ENCODE assay signal across 8 cellular contexts in the genomic region with DNA sequence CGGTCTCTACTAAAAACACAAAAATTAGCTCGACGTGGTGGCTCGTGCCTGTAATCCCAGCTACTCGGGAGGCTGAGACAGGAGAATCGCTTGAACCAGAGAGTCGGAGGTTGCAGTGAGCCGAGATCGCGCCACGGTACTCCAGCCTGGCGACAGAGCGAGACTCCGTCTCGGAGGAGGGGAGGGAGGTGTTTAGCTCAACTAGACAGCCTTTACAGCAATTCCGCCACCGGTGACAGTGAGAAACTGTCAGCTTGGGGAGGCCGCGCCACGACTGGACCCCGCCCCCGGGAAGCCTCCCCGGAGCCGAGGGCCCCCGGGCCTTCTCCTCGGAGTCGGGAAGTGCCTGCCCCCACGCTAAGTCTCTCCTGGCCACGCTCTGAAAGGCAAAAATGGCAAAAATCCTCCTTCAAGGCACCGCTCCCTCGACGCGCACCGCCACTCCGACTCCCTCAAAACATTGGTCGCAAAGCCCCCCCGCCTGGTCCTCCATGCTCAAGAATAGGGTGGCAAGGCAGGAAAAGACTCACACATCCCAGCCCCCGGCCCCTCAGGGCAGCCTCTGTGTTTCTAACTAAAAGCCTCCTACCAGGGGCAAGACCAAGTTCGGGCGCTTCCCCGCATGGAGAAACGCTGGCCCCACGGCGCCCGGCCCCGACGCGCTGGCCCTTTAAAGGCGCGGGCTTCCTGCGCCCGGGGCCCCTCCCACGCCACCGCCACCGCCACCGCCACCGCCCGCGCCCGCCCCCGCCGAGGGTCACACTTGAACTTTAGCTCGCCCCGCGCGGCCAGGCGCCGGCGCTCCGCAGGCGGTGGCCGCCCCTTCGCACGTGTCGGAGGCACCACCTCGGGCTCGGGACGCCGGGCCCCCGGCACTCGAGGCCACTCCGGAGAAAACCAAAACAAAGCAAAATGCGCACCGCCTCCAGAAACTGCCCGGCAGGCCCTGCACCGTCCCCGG. TPM values are rescaled to one million over a fixed set of nuclear protein-coding genes. Genes with fewer than 3 reads are reported as not detected.
A peak's percentile ranks its signal among the peaks of the same experiment; 100 is the strongest.
DNase-seq lines count a peak whose midpoint lies in the region; ATAC-seq and TF ChIP-seq lines count a peak whose summit lies in the region.

No MANE protein-coding gene starts in this region.

- peaks cover 2% of the 10 kb centered on the region; the same call in 1 of the 3 replicates for H3K9me3 Mint-ChIP-seq in GM23338
- H3K9me3 Mint-ChIP-seq in activated T-cell treated with anti-CD3 and anti-CD28 coated beads, Interleukin-2, amount 50 U/mL, for 72 hours, result no peaks in the 10 kb centered on the region
- no peaks in the 10 kb centered on the region for H3K9me3 Mint-ChIP-seq in natural killer cell treated with Interleukin-12 subunit alpha and Interleukin-12 subunit beta and Interleukin-15 and Interleukin-18, amount 100 ng/mL, for 72 hours
- no peaks in the 10 kb centered on the region for H3K9me3 Mint-ChIP-seq in stimulated activated naive CD8-positive, alpha-beta T cell treated with anti-CD3 and anti-CD28 coated beads, Interleukin-15, Interleukin-2, amounts not matched to agents 100 ng/mL and 50 ng/mL, for 24 hours

- peaks cover 60% of the 10 kb centered on the region for H3K4me1 ChIP-seq in GM23338 (ENCODE audit: insufficient read depth)

- H3K27ac ChIP-seq in GM23338 (ENCODE audit: low read depth), result no peak overlapping the region

- no peak overlapping the region for H2AFZ ChIP-seq in GM23338

- peaks cover 18% of the 10 kb centered on the region for H3K36me3 Mint-ChIP-seq in GM23338 (ENCODE audit: low read depth)
- H3K36me3 Mint-ChIP-seq in activated T-cell treated with anti-CD3 and anti-CD28 coated beads, Interleukin-2, amount 50 U/mL, for 72 hours (ENCODE audit: insufficient read depth in 2 of 2), result peaks cover 14 to 27% of the 10 kb centered on the region in 2 donors
- H3K36me3 Mint-ChIP-seq in natural killer cell treated with Interleukin-12 subunit alpha and Interleukin-12 subunit beta and Interleukin-15 and Interleukin-18, amount 100 ng/mL, for 72 hours, result no peaks in the 10 kb centered on the region
- H3K36me3 Mint-ChIP-seq in stimulated activated naive CD8-positive, alpha-beta T cell treated with anti-CD3 and anti-CD28 coated beads, Interleukin-15, Interleukin-2, amounts not matched to agents 100 ng/mL and 50 ng/mL, for 24 hours (ENCODE audit: low read depth), result peaks cover 32% of the 10 kb centered on the region

- H3K79me2 ChIP-seq in GM23338 (replicated peaks; ENCODE audit: insufficient read depth), result peaks cover 70% of the 10 kb centered on the region

- H3K27me3 Mint-ChIP-seq in GM23338 (ENCODE audit: insufficient read depth, low read depth, poor library complexity), result peaks cover 7% of the 10 kb centered on the region
- H3K27me3 Mint-ChIP-seq in activated T-cell treated with anti-CD3 and anti-CD28 coated beads, Interleukin-2, amount 50 U/mL, for 72 hours (ENCODE audit: low read depth), result no peaks in the 10 kb centered on the region
- no peaks in the 10 kb centered on the region for H3K27me3 Mint-ChIP-seq in natural killer cell treated with Interleukin-12 subunit alpha and Interleukin-12 subunit beta and Interleukin-15 and Interleukin-18, amount 100 ng/mL, for 72 hours
- no peaks in the 10 kb centered on the region for H3K27me3 Mint-ChIP-seq in stimulated activated naive CD8-positive, alpha-beta T cell treated with anti-CD3 and anti-CD28 coated beads, Interleukin-15, Interleukin-2, amounts not matched to agents 100 ng/mL and 50 ng/mL, for 24 hours

- in situ Hi-C loops in Caki2 (cut with HindIII; ENCODE audit: low pct_unique_long_range_greater_than_20kb, low sequenced_read_pairs), result no loop called here

- H3K27ac Mint-ChIP-seq in GM23338, result no peak overlapping the region; the same call in 1 of the 2 replicates
- peak overlapping the region; percentile 93 for H3K27ac Mint-ChIP-seq in activated T-cell treated with anti-CD3 and anti-CD28 coated beads, Interleukin-2, amount 50 U/mL, for 72 hours
- H3K27ac Mint-ChIP-seq in natural killer cell treated with Interleukin-12 subunit alpha and Interleukin-12 subunit beta and Interleukin-15 and Interleukin-18, amount 100 ng/mL, for 72 hours, result peak overlapping the region; percentile 86 to 87
- H3K27ac Mint-ChIP-seq in stimulated activated naive CD8-positive, alpha-beta T cell treated with anti-CD3 and anti-CD28 coated beads, Interleukin-15, Interleukin-2, amounts not matched to agents 100 ng/mL and 50 ng/mL, for 24 hours, result peak overlapping the region; percentile 97

- peaks cover 55% of the 10 kb centered on the region for H3K4me1 Mint-ChIP-seq in GM23338
- H3K4me1 Mint-ChIP-seq in activated T-cell treated with anti-CD3 and anti-CD28 coated beads, Interleukin-2, amount 50 U/mL, for 72 hours (ENCODE audit: low read depth), result peaks cover 57% of the 10 kb centered on the region
- peaks cover 30 to 40% of the 10 kb centered on the region in 2 donors for H3K4me1 Mint-ChIP-seq in natural killer cell treated with Interleukin-12 subunit alpha and Interleukin-12 subunit beta and Interleukin-15 and Interleukin-18, amount 100 ng/mL, for 72 hours (ENCODE audit: low read depth in 2 of 2)
- peaks cover 62% of the 10 kb centered on the region for H3K4me1 Mint-ChIP-seq in stimulated activated naive CD8-positive, alpha-beta T cell treated with anti-CD3 and anti-CD28 coated beads, Interleukin-15, Interleukin-2, amounts not matched to agents 100 ng/mL and 50 ng/mL, for 24 hours (ENCODE audit: low read depth)

- H3F3A ChIP-seq in GM23338 (replicated peaks; ENCODE audit: low read depth), result peaks cover 3% of the 10 kb centered on the region; the same call in 1 of the 2 replicates

- peak; percentile 1; the same call in 2 of the 3 replicates for ATAC-seq in GM23338
- peak; percentile 42 to 43 for ATAC-seq in activated T-cell treated with anti-CD3 and anti-CD28 coated beads, Interleukin-2, amount 50 U/mL, for 72 hours (replicated peaks in 1 of 2)
- ATAC-seq in natural killer cell treated with Interleukin-12 subunit alpha and Interleukin-12 subunit beta and Interleukin-15 and Interleukin-18, amount 100 ng/mL, for 72 hours, result peak; percentile 64 to 72

- peaks cover 14% of the 10 kb centered on the region; the same call in 1 of the 2 replicates for H4K20me1 ChIP-seq in GM23338 (replicated peaks; ENCODE audit: insufficient read depth)

- no peaks in the 10 kb centered on the region for H3K27me3 ChIP-seq in GM23338 (ENCODE audit: insufficient read depth)

- H3K9me2 ChIP-seq in GM23338 (ENCODE audit: insufficient read depth), result no peaks in the 10 kb centered on the region

- DNase-seq in Caki2 (ENCODE audit: low read depth) (peak; percentile 41), GM23338 (ENCODE audit: low spot score) (peak; percentile 45), NOMO-1 (lab: John Stamatoyannopoulos, UW; ENCODE audit: unreplicated experiment in 2 of 2) (peak; percentile 58 to 68), fibroblast of gingiva (ENCODE audit: low read depth) (peak; percentile 43), SHP77 treated with DMSO at 0.1 percent for 48 hours (lab: John Stamatoyannopoulos, UW) (no peak)
- DNase-seq in activated T-cell treated with anti-CD3 and anti-CD28 coated beads, Interleukin-2, amount 50 U/mL, for 72 hours, result peak; percentile 80 to 81
- DNase-seq in natural killer cell treated with Interleukin-12 subunit alpha and Interleukin-12 subunit beta and Interleukin-15 and Interleukin-18, amount 100 ng/mL, for 72 hours (ENCODE audit: low spot score), result peak; percentile 83

- TF ChIP-seq CTCF in GM23338 (conservative IDR thresholded peaks at IDR 0.05; ENCODE audit: low read depth in 2 of 2), result no peak

- no peaks in the 10 kb centered on the region for H3K36me3 ChIP-seq in GM23338 (ENCODE audit: insufficient read depth)

- H3K4me2 ChIP-seq in GM23338, result peak overlapping the region; percentile 77

- peak overlapping the region; percentile 99 for H3K4me3 Mint-ChIP-seq in GM23338
- peak overlapping the region; percentile 95 for H3K4me3 Mint-ChIP-seq in activated T-cell treated with anti-CD3 and anti-CD28 coated beads, Interleukin-2, amount 50 U/mL, for 72 hours
- peak overlapping the region; percentile 91 for H3K4me3 Mint-ChIP-seq in natural killer cell treated with Interleukin-12 subunit alpha and Interleukin-12 subunit beta and Interleukin-15 and Interleukin-18, amount 100 ng/mL, for 72 hours
- peak overlapping the region; percentile 95 for H3K4me3 Mint-ChIP-seq in stimulated activated naive CD8-positive, alpha-beta T cell treated with anti-CD3 and anti-CD28 coated beads, Interleukin-15, Interleukin-2, amounts not matched to agents 100 ng/mL and 50 ng/mL, for 24 hours

- peak overlapping the region; percentile 86 for H3K4me3 ChIP-seq in GM23338

TF ChIP-seq in GM23338, 12 proteins besides CTCF, POLR2A, EP300 and RAD21 (continues in another document):
- TF ChIP-seq, protein P1, sequence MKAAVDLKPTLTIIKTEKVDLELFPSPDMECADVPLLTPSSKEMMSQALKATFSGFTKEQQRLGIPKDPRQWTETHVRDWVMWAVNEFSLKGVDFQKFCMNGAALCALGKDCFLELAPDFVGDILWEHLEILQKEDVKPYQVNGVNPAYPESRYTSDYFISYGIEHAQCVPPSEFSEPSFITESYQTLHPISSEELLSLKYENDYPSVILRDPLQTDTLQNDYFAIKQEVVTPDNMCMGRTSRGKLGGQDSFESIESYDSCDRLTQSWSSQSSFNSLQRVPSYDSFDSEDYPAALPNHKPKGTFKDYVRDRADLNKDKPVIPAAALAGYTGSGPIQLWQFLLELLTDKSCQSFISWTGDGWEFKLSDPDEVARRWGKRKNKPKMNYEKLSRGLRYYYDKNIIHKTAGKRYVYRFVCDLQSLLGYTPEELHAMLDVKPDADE (IDR thresholded peaks at IDR 0.05), result no peak
- TF ChIP-seq CREB1 (CRISPR knock-in tag; IDR thresholded peaks at IDR 0.05; ENCODE audit: low read depth) (no peak), NANOG (IDR thresholded peaks at IDR 0.05; ENCODE audit: borderline replicate concordance) (no peak), JUNB (IDR thresholded peaks at IDR 0.05; ENCODE audit: unreplicated experiment) (no peak)

RNA-seq across cellular contexts. Expression of gene FOXO1, which starts 2.1 kb away (rescaled TPM):
- 0.58 and 0.68 TPM in 2 replicates for total RNA-seq in Caki2 (2014; rRNA removed; shearing (Covaris generic); ENCODE audit: low replicate concordance)
- 66.2 and 68.0 TPM in 2 replicates for total RNA-seq in GM23338 (2014; rRNA removed; shearing (Covaris generic))
- polyA plus RNA-seq in GM23338 (2016; fragmentation: Nextera tagmentation; extraction: Ambion mirVana), result 32.1 and 32.4 TPM in 2 replicates
- 10 to 100 TPM; 47.0 to 56.9 TPM for total RNA-seq in activated T-cell treated with anti-CD3 and anti-CD28 coated beads, Interleukin-2, amount 50 U/mL, for 72 hours
- 1 to 10 TPM; 6.1 to 9.5 TPM for total RNA-seq in natural killer cell treated with Interleukin-12 subunit alpha and Interleukin-12 subunit beta and Interleukin-15 and Interleukin-18, amount 100 ng/mL, for 72 hours

Comparison
In these comparisons a context has a peak if more than half of its experiments do, and no peak if none do; other contexts are left out.
1. ATAC-seq: peak in every context shown above with its lines; median percentile 68 in natural killer cell treated with Interleukin-12 subunit alpha and Interleukin-12 subunit beta and Interleukin-15 and Interleukin-18, amount 100 ng/mL, for 72 hours; 42 in activated T-cell treated with anti-CD3 and anti-CD28 coated beads, Interleukin-2, amount 50 U/mL, for 72 hours; 1 in GM23338.